2 cellular contexts compared by ENCODE assay signal in genomic region chr2:71422786-71423185, GRCh38.
TF ChIP-seq lines count a peak whose summit lies in the region.

No MANE protein-coding gene starts in this region.

TF ChIP-seq in GM23338, 12 proteins besides CTCF, POLR2A, EP300 and RAD21:
- no peak for TF ChIP-seq ZNF462 (CRISPR knock-in tag; IDR thresholded peaks at IDR 0.05)
- no peak for TF ChIP-seq POLR2AphosphoS5 (IDR thresholded peaks at IDR 0.05; ENCODE audit: low read depth)
- TF ChIP-seq STAT1 (IDR thresholded peaks at IDR 0.05; ENCODE audit: unreplicated experiment), result no peak
- no peak for TF ChIP-seq REST (IDR thresholded peaks at IDR 0.05; ENCODE audit: unreplicated experiment)
- TF ChIP-seq JUNB (IDR thresholded peaks at IDR 0.05; ENCODE audit: unreplicated experiment), result no peak
- TF ChIP-seq EZH2 (IDR thresholded peaks at IDR 0.05; ENCODE audit: low read depth, unreplicated experiment), result no peak
- TF ChIP-seq ETS1 (IDR thresholded peaks at IDR 0.05), result no peak
- no peak for TF ChIP-seq EZH2phosphoT487 (IDR thresholded peaks at IDR 0.05; ENCODE audit: unreplicated experiment)
- no peak for TF ChIP-seq CREB1 (CRISPR knock-in tag; IDR thresholded peaks at IDR 0.05; ENCODE audit: low read depth)
- TF ChIP-seq ZNF331 (CRISPR knock-in tag; IDR thresholded peaks at IDR 0.05; ENCODE audit: low read depth), result no peak
- TF ChIP-seq NANOG (IDR thresholded peaks at IDR 0.05; ENCODE audit: borderline replicate concordance), result no peak
- no peak for TF ChIP-seq ZNF114 (CRISPR knock-in tag; IDR thresholded peaks at IDR 0.05)

TF ChIP-seq in WTC11, 78 proteins besides CTCF, POLR2A, EP300 and RAD21 (continued from another document):
- TF ChIP-seq PREB (CRISPR knock-in tag; IDR thresholded peaks at IDR 0.05; ENCODE audit: borderline replicate concordance) (no peak), FOXP4 (CRISPR knock-in tag; IDR thresholded peaks at IDR 0.05) (no peak), AR (CRISPR knock-in tag; IDR thresholded peaks at IDR 0.05) (no peak), AFF4 (CRISPR knock-in tag; IDR thresholded peaks at IDR 0.05; ENCODE audit: borderline replicate concordance) (no peak), ZNF416 (CRISPR knock-in tag; IDR thresholded peaks at IDR 0.05) (no peak), MXD4 (CRISPR knock-in tag; IDR thresholded peaks at IDR 0.05; ENCODE audit: borderline replicate concordance) (no peak), SOX15 (CRISPR knock-in tag; IDR thresholded peaks at IDR 0.05) (no peak), ATF3 (CRISPR knock-in tag; conservative IDR thresholded peaks at IDR 0.05) (no peak), ATF1 (CRISPR knock-in tag; IDR thresholded peaks at IDR 0.05) (no peak), NR3C1 (CRISPR knock-in tag; conservative IDR thresholded peaks at IDR 0.05; ENCODE audit: low read depth) (no peak), ATF2 (CRISPR knock-in tag; IDR thresholded peaks at IDR 0.05; ENCODE audit: borderline replicate concordance, low read depth) (no peak), E2F5 (CRISPR knock-in tag; IDR thresholded peaks at IDR 0.05) (no peak)
